In genomic region chr1:153685578-153686340, GRCh38 we compare ENCODE assay signal across 24 cellular contexts. TPM values are rescaled to one million over a fixed set of nuclear protein-coding genes. Genes with fewer than 3 reads are reported as not detected.
"Had no signal": no experiment of that assay in that cellular context is flagged by ENCODE, and none has a peak within 500 bp of the region (broad histone marks: within the 10 kb centered on the region; RNA-seq: fewer than 3 reads in every experiment).

No MANE protein-coding gene starts in this region.

- H3K27me3 ChIP-seq: breast epithelium, gastroesophageal sphincter, tibial artery had no signal

- H3K4me3 Mint-ChIP-seq: activated naive CD8-positive, alpha-beta T cell; endodermal cell; memory B cell; T-helper 1 cell treated with Interleukin-12 subunit alpha and Interleukin-12 subunit beta and Interleukin-4 antibody, amounts not matched to agents 30 μg/mL and 1 μg/mL, for 36 hours; WTC11 had no signal

- H3K36me3 Mint-ChIP-seq: activated naive CD8-positive, alpha-beta T cell; memory B cell had no signal

- DNase-seq: activated naive CD4-positive, alpha-beta T cell; activated T-cell treated with anti-CD3 and anti-CD28 coated beads, Interleukin-2, amount 50 U/mL, for 1 hour; cerebellar nuclear complex; endodermal cell; head of caudate nucleus; hypothalamus; right cardiac atrium; stimulated activated CD4-positive, alpha-beta T cell treated with anti-CD3 and anti-CD28 coated beads, Interleukin-4, amount 100 ng/mL, for 24 hours; stimulated activated naive CD8-positive, alpha-beta T cell treated with anti-CD3 and anti-CD28 coated beads, Interleukin-15, Interleukin-2, amounts not matched to agents 100 U/mL and 50 U/mL, for 24 hours; substantia nigra; T1000; tibial artery had no signal

- H3K9me3 ChIP-seq: breast epithelium, gastroesophageal sphincter, prostate gland, tibial artery had no signal

- ATAC-seq: gastroesophageal sphincter; right cardiac atrium; stimulated activated naive CD8-positive, alpha-beta T cell treated with anti-CD3 and anti-CD28 coated beads, Interleukin-15, Interleukin-2, amounts not matched to agents 100 U/mL and 50 U/mL, for 24 hours; WTC11 had no signal

- H3K27ac Mint-ChIP-seq: activated naive CD8-positive, alpha-beta T cell; activated T-helper 2 cell treated with anti-CD3 and anti-CD28 coated beads, Interferon-gamma antibody, Interleukin-2, Interleukin-4, amounts not matched to agents 10 μg/mL and 5 μg/mL and 100 μg/mL, durations not matched to agents 14 hours and 24 hours and 36 hours; endodermal cell; memory B cell; T-helper 1 cell treated with Interleukin-12 subunit alpha and Interleukin-12 subunit beta and Interleukin-4 antibody, amounts not matched to agents 30 μg/mL and 1 μg/mL, for 36 hours; WTC11 had no signal

- H3K36me3 ChIP-seq: breast epithelium, prostate gland had no signal

- H3K4me1 ChIP-seq: breast epithelium, gastroesophageal sphincter, prostate gland had no signal

- H3K4me3 ChIP-seq: breast epithelium, coronary artery, gastroesophageal sphincter, prostate gland, tibial artery had no signal

- H3K27ac ChIP-seq: breast epithelium, coronary artery, epithelial cell of prostate, gastroesophageal sphincter, prostate gland, tibial artery had no signal

- H3K9me3 Mint-ChIP-seq: activated T-helper 2 cell treated with anti-CD3 and anti-CD28 coated beads, Interferon-gamma antibody, Interleukin-2, Interleukin-4, amounts not matched to agents 10 μg/mL and 5 μg/mL and 100 μg/mL, durations not matched to agents 14 hours and 24 hours and 36 hours; endodermal cell; memory B cell; T-helper 1 cell treated with Interleukin-12 subunit alpha and Interleukin-12 subunit beta and Interleukin-4 antibody, amounts not matched to agents 30 μg/mL and 1 μg/mL, for 36 hours; WTC11 had no signal

RNA-seq across cellular contexts. Expression of gene NPR1, which starts 7.3 kb away (rescaled TPM):
- total RNA-seq: activated T-helper 2 cell treated with anti-CD3 and anti-CD28 coated beads, Interferon-gamma antibody, Interleukin-2, Interleukin-4, amounts not matched to agents 10 μg/mL and 5 μg/mL and 100 μg/mL, durations not matched to agents 14 hours and 24 hours and 36 hours; mononuclear cell; myocyte had no signal
